In genomic region chr15:40420071-40420713, GRCh38 we compare ENCODE assay signal across 2 cellular contexts.
A peak's percentile ranks its signal among the peaks of the same experiment; 100 is the strongest.
TF ChIP-seq lines count a peak whose summit lies in the region.

No MANE protein-coding gene starts in this region.

TF ChIP-seq in Ishikawa, 13 proteins besides CTCF, POLR2A, EP300 and RAD21:
- no peak for TF ChIP-seq MAX (IDR thresholded peaks at IDR 0.05)
- no peak for TF ChIP-seq YY1 (IDR thresholded peaks at IDR 0.05; ENCODE audit: low read depth)
- peak; percentile 30; the same call in 1 of the 2 replicates for TF ChIP-seq USF1 (IDR thresholded peaks at IDR 0.05)
- no peak for TF ChIP-seq FOXM1 (IDR thresholded peaks at IDR 0.05; ENCODE audit: borderline replicate concordance, low read depth)
- no peak for TF ChIP-seq NFIC (IDR thresholded peaks at IDR 0.05)
- no peak for TF ChIP-seq CREB1 (IDR thresholded peaks at IDR 0.05; ENCODE audit: low read depth)

TF ChIP-seq in WTC11, 78 proteins besides CTCF, POLR2A, EP300 and RAD21:
- no peak for TF ChIP-seq ZNF121 (CRISPR knock-in tag; IDR thresholded peaks at IDR 0.05)
- no peak for TF ChIP-seq GRHL2 (CRISPR knock-in tag; IDR thresholded peaks at IDR 0.05; ENCODE audit: insufficient replicate concordance, severe bottlenecking)
- no peak for TF ChIP-seq STAT6 (CRISPR knock-in tag; conservative IDR thresholded peaks at IDR 0.05; ENCODE audit: low read depth)
- no peak for TF ChIP-seq PRRX2 (CRISPR knock-in tag; IDR thresholded peaks at IDR 0.05)
- no peak for TF ChIP-seq MLX (CRISPR knock-in tag; IDR thresholded peaks at IDR 0.05)
- no peak for TF ChIP-seq JAZF1 (CRISPR knock-in tag; IDR thresholded peaks at IDR 0.05)
- TF ChIP-seq MYBL2 (CRISPR knock-in tag; IDR thresholded peaks at IDR 0.05), result no peak
- no peak for TF ChIP-seq ETV6 (CRISPR knock-in tag; IDR thresholded peaks at IDR 0.05)
- 0 out of 2 replicates have a peak, but pooled peaks have one; percentile 39 for TF ChIP-seq ELF4 (CRISPR knock-in tag; IDR thresholded peaks at IDR 0.05; ENCODE audit: low read depth)
